ENCODE assay signal across 8 cellular contexts in the genomic region with DNA sequence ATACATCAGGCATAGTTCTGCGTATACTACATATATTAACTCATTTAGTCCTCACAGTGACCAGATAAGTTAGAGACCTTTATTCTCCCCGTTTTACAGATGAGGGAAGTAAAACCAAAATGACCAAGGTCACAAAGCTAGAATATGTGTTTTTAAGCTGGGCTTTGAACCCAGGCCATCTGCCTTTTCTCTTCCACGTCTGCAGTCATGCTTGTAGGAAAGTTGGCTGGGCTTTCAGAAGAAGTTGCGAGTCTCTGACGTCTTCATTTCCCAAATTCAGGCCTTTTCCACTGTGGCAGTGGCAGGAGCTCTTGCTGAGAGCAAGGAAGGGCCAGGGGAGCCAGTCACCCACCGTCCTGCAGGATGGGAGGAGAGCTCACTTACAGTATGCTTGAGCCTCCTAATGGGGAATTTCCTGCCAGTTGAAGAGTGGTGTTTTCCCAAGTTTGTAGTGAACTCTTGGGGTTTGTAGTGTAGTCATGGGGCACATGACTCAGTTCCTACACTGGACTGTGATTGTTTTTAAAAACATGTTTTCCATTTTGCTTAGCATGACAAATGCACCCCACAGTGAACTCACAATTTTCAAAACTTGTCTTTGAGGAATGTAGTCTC. TPM values are rescaled to one million over a fixed set of nuclear protein-coding genes. Genes with fewer than 3 reads are reported as not detected.
A peak's percentile ranks its signal among the peaks of the same experiment; 100 is the strongest.
DNase-seq lines count a peak whose midpoint lies in the region; ATAC-seq, FAIRE-seq and TF ChIP-seq lines count a peak whose summit lies in the region.

No MANE protein-coding gene starts in this region.

- H3K27ac ChIP-seq in A673 (ENCODE audit: low read depth, low read length, poor library complexity, severe bottlenecking) (peak overlapping the region; percentile 60), kidney (ENCODE audit: low read depth in 2 of 2, low read length in 2 of 2) (peak overlapping the region; percentile 20 to 59), stomach (peak overlapping the region; percentile 15 to 88 (median 86))

- CTCF ChIA-PET in A673 (lab: Charles Lee) = no interaction called here

- DNase-seq in A673 (ENCODE audit: low spot score) (peak; percentile 62), HFF-Myc (ENCODE audit: extremely low read depth, low read depth) (peak; percentile 73), astrocyte of the hippocampus (ENCODE audit: low read depth, low spot score) (peak; percentile 87), kidney (no peak), stomach (no peak), germinal center (ENCODE audit: low spot score) (no peak)

- peak; percentile 71 for TF ChIP-seq EP300 in stomach (IDR thresholded peaks at IDR 0.05)

- H3K27me3 ChIP-seq in A673 (replicated peaks; ENCODE audit: insufficient read depth, low read depth, low read length, poor library complexity) (no peaks in the 10 kb centered on the region), stomach (no peaks in the 10 kb centered on the region)

- intact Hi-C loops in A673 (cut with micrococcal nuclease; ENCODE audit: unreplicated experiment) (loop anchor here (5.0 kb wide), 1 partner anchor 51 kb away; no protein-coding TSS in a partner anchor), kidney (cut with DNase I) (no loop called here), stomach (cut with DNase I; ENCODE audit: low total_unique reads) (no loop called here)

- POLR2A ChIA-PET in A673 (lab: Charles Lee; ENCODE audit: low non-redundant PET) = interaction anchor here (0.6 to 0.7 kb wide), 2 partner anchors 64 to 259 kb away, joined by 3 to 16 read pairs; no protein-coding TSS in a partner anchor

- no peak overlapping the region for H3K9ac ChIP-seq in kidney (ENCODE audit: low read length in 2 of 2)

- ATAC-seq in HG02763 (IDR thresholded peaks at IDR 0.05; ENCODE audit: unreplicated experiment) (no peak), HG02588 (IDR thresholded peaks at IDR 0.05; ENCODE audit: unreplicated experiment) (no peak)

- no peak for TF ChIP-seq POLR2A in stomach (IDR thresholded peaks at IDR 0.05)

- H3K4me3 ChIP-seq in A673 (ENCODE audit: low read depth, low read length, poor library complexity, severe bottlenecking) (no peak overlapping the region), HFF-Myc (replicated peaks; ENCODE audit: low read depth, low read length) (no peak overlapping the region), kidney (ENCODE audit: low read length in 2 of 2) (no peak overlapping the region), stomach (no peak overlapping the region)

- FAIRE-seq in kidney (lab: Jason Lieb, UNC) = no peak

- H3K9me3 ChIP-seq in A673 (ENCODE audit: low read depth, low read length, poor library complexity, severe bottlenecking) = no peaks in the 10 kb centered on the region
- H3K9me3 ChIP-seq in kidney (ENCODE audit: control insufficient read depth in 1 of 2, low read length in 2 of 2) = no peaks in the 10 kb centered on the region
- H3K9me3 ChIP-seq in stomach = no peaks in the 10 kb centered on the region

- H3K36me3 ChIP-seq in A673 (ENCODE audit: insufficient read depth, low read length, poor library complexity, severe bottlenecking) = peaks cover 4% of the 10 kb centered on the region
- peaks cover 2 to 11% of the 10 kb centered on the region in 2 donors for H3K36me3 ChIP-seq in kidney (ENCODE audit: control insufficient read depth in 1 of 2, insufficient read depth in 2 of 2, low read length in 2 of 2)
- peaks cover 13 to 38% (median 19%) of the 10 kb centered on the region in 4 donors for H3K36me3 ChIP-seq in stomach

- peaks cover 37% of the 10 kb centered on the region for H3K4me1 ChIP-seq in A673 (ENCODE audit: insufficient read depth, low read length, poor library complexity, severe bottlenecking)
- peaks cover 23 to 25% of the 10 kb centered on the region in 2 donors for H3K4me1 ChIP-seq in kidney (ENCODE audit: control insufficient read depth in 1 of 2, insufficient read depth in 1 of 2, low read depth in 1 of 2, low read length in 2 of 2)
- H3K4me1 ChIP-seq in stomach = peaks cover 47 to 66% (median 54%) of the 10 kb centered on the region in 4 donors

- WGBS in stomach, 5 donors = 50 to 66% (median 61%) methylated on average over 6 of the region's 6 CpGs

- BruUV-seq in A673 (replicated peaks; lab: Mats Ljungman, UMichigan) = no TSS peak

- TF ChIP-seq CTCF in A673 (conservative IDR thresholded peaks at IDR 0.05; ENCODE audit: low read depth, low read length) (no peak), HFF-Myc (IDR thresholded peaks at IDR 0.05; ENCODE audit: low read depth, low read length, missing control alignments) (no peak), kidney (IDR thresholded peaks at IDR 0.05; ENCODE audit: borderline replicate concordance, extremely low read depth, insufficient read depth) (no peak), stomach (IDR thresholded peaks at IDR 0.05) (no peak)

RNA-seq across cellular contexts. Expression of gene CYP17A1, which starts 34.2 kb away (rescaled TPM):
- total RNA-seq in A673 (2021) (not detected in 2 replicates), kidney (3.3 TPM), stomach (not detected)
- polyA plus RNA-seq in kidney (ENCODE audit: insufficient read depth, low read depth, low replicate concordance) (11.6 TPM), stomach (100 to 1,000 TPM in 1 of 3 donors, under 1 TPM in 2; 0.30 to 106 (median 0.37) TPM)

RNA-seq across cellular contexts. Expression of gene BORCS7, which starts 51.0 kb away (rescaled TPM):
- 8.2 and 11.1 TPM in 2 replicates for total RNA-seq in A673 (2021)
- 24.6 TPM for total RNA-seq in kidney
- 34.8 TPM for polyA plus RNA-seq in kidney (ENCODE audit: insufficient read depth, low read depth, low replicate concordance)
- 10 to 100 TPM in 4 of 5 donors, 1 to 10 TPM in 1; 9.9 to 59.3 (median 32.6) TPM for total RNA-seq in stomach
- 10 to 100 TPM; 20.0 to 39.0 (median 33.1) TPM for polyA plus RNA-seq in stomach

RNA-seq across cellular contexts. Expression of gene WBP1L, which starts 59.3 kb away (rescaled TPM):
- 20.0 and 20.3 TPM in 2 replicates for total RNA-seq in A673 (2021)
- total RNA-seq in kidney = 55.7 TPM
- 27.8 TPM for polyA plus RNA-seq in kidney (ENCODE audit: insufficient read depth, low read depth, low replicate concordance)
- total RNA-seq in stomach = 100 to 1,000 TPM in 1 of 5 donors, 10 to 100 TPM in 4; 25.5 to 140 (median 43.3) TPM
- 10 to 100 TPM; 15.1 to 27.5 (median 25.4) TPM for polyA plus RNA-seq in stomach

Comparison
In these comparisons a context has a peak if more than half of its experiments do, and no peak if none do; other contexts are left out.
1. DNase-seq: peak in A673 (single experiment), HFF-Myc (single experiment) and astrocyte of the hippocampus (single experiment); none in kidney (single experiment), stomach (single experiment) and germinal center (single experiment).
2. Peak in every context shown above with its lines, with median percentiles within 50 percentile points of each other: H3K27ac ChIP-seq.